ENCODE assay signal across 8 cellular contexts in genomic region chr6:49551126-49551865, GRCh38. TPM values are rescaled to one million over a fixed set of nuclear protein-coding genes. Genes with fewer than 3 reads are reported as not detected.
DNase-seq lines count a peak whose midpoint lies in the region; ATAC-seq and TF ChIP-seq lines count a peak whose summit lies in the region.

No MANE protein-coding gene starts in this region.

- DNase-seq in activated T-cell treated with anti-CD3 and anti-CD28 coated beads, Interleukin-2, amount 50 U/mL, for 4 hours, result no peak
- DNase-seq in activated T-cell treated with anti-CD3 and anti-CD28 coated beads, Interleukin-2, amount 50 U/mL, for 1 hour, result no peak
- DNase-seq in NCI-H510A (lab: John Stamatoyannopoulos, UW) (peak; percentile 9), mammary epithelial cell (no peak), left lung (peak; percentile 34 to 79), thoracic aorta (ENCODE audit: low spot score) (no peak), epidermal melanocyte (ENCODE audit: insufficient read length, low spot score) (no peak)

- H3K27ac ChIP-seq in mammary epithelial cell (ENCODE audit: insufficient read depth, low read depth, low read length) (peak overlapping the region; percentile 69), left lung (peak overlapping the region in 1 of 2 donors; percentile 37), thoracic aorta (no peak overlapping the region)

- 0% methylated on average over 20 of the region's 35 CpGs for WGBS in mammary epithelial cell (ENCODE audit: low coverage, missing lambda C conversion rate)

- peaks cover 15% of the 10 kb centered on the region for H3K4me1 Mint-ChIP-seq in activated T-cell treated with anti-CD3 and anti-CD28 coated beads, Interleukin-2, amount 50 U/mL, for 4 hours (ENCODE audit: low read depth)

- H3K27me3 ChIP-seq in mammary epithelial cell (ENCODE audit: insufficient read depth, low read length) (no peaks in the 10 kb centered on the region), left lung (peaks cover 13 to 49% of the 10 kb centered on the region in 2 donors), thoracic aorta (replicated peaks; ENCODE audit: insufficient read depth) (no peaks in the 10 kb centered on the region)

- TF ChIP-seq CTCF in mammary epithelial cell (conservative IDR thresholded peaks at IDR 0.05 in 1 of 2, IDR thresholded peaks at IDR 0.05 in 1 of 2; ENCODE audit: extremely low read depth in 1 of 2, insufficient read depth in 1 of 2, low read depth in 1 of 2, low read length in 2 of 2) (no peak), left lung (IDR thresholded peaks at IDR 0.05) (no peak), thoracic aorta (IDR thresholded peaks at IDR 0.05) (no peak)

- ATAC-seq in activated T-cell treated with anti-CD3 and anti-CD28 coated beads, Interleukin-2, amount 50 U/mL, for 4 hours, result peak; percentile 38 to 66
- peak; percentile 37 for ATAC-seq in HG02610 (IDR thresholded peaks at IDR 0.05; ENCODE audit: unreplicated experiment)
- ATAC-seq in left lung, result peak; percentile 70
- no peak for ATAC-seq in thoracic aorta (ENCODE audit: insufficient number of reproducible peaks, low FRiP score, low read depth)

- in situ Hi-C loops in mammary epithelial cell (cut with MboI; ENCODE audit: low sequenced_read_pairs in 2 of 2), result loop anchor here in 1 of 2 donors (10.0 kb wide), 1 partner anchor 54 kb away; no protein-coding TSS in a partner anchor

- peaks cover 52% of the 10 kb centered on the region for H3K79me2 ChIP-seq in mammary epithelial cell (ENCODE audit: insufficient read depth, low read length)

- no peaks in the 10 kb centered on the region for H3K9me3 Mint-ChIP-seq in activated T-cell treated with anti-CD3 and anti-CD28 coated beads, Interleukin-2, amount 50 U/mL, for 4 hours

- intact Hi-C loops in mammary epithelial cell (cut with micrococcal nuclease), result loop anchor here (1.0 to 5.0 kb wide), 2 partner anchors 19 to 1764 kb away; no protein-coding TSS in a partner anchor
- intact Hi-C loops in left lung (cut with DNase I), result no loop called here

- TSS peak; percentile 21 for BruUV-seq in mammary epithelial cell (replicated peaks; lab: Mats Ljungman, UMichigan)

- H2AFZ ChIP-seq in mammary epithelial cell (ENCODE audit: low read depth, low read length), result peak overlapping the region; percentile 92

- H3K36me3 ChIP-seq in mammary epithelial cell (ENCODE audit: insufficient read depth, low read length), result peaks cover 1% of the 10 kb centered on the region
- no peaks in the 10 kb centered on the region for H3K36me3 ChIP-seq in left lung
- H3K36me3 ChIP-seq in thoracic aorta, result no peaks in the 10 kb centered on the region

- peaks cover 18% of the 10 kb centered on the region for H3K4me1 ChIP-seq in mammary epithelial cell (ENCODE audit: insufficient read depth, low read length)
- peaks cover 0 to 18% of the 10 kb centered on the region in 2 donors for H3K4me1 ChIP-seq in left lung
- H3K4me1 ChIP-seq in thoracic aorta (ENCODE audit: control insufficient read depth in 1 of 2, low read depth in 2 of 2), result peaks cover 3 to 16% of the 10 kb centered on the region in 2 donors

- peak overlapping the region; percentile 79 for H3K9ac ChIP-seq in mammary epithelial cell (ENCODE audit: insufficient read depth, low read length)

- no peaks in the 10 kb centered on the region for H4K20me1 ChIP-seq in mammary epithelial cell (ENCODE audit: insufficient read depth, low read length)

- H3K9me3 ChIP-seq in mammary epithelial cell (replicated peaks; ENCODE audit: insufficient read depth, low read length) (no peaks in the 10 kb centered on the region), left lung (no peaks in the 10 kb centered on the region), thoracic aorta (no peaks in the 10 kb centered on the region)

- CTCF ChIA-PET in mammary epithelial cell (lab: Charles Lee; ENCODE audit: low non-redundant PET), result interaction anchor here (1.1 kb wide), 1 partner anchor 19 kb away, joined by 21 read pairs; no protein-coding TSS in a partner anchor

- H3K36me3 Mint-ChIP-seq in activated T-cell treated with anti-CD3 and anti-CD28 coated beads, Interleukin-2, amount 50 U/mL, for 4 hours (ENCODE audit: insufficient read depth), result no peaks in the 10 kb centered on the region

- dilution Hi-C loops in mammary epithelial cell (cut with HindIII; ENCODE audit: low sequenced_read_pairs), result no loop called here

- peaks cover 34% of the 10 kb centered on the region for H3K27me3 Mint-ChIP-seq in activated T-cell treated with anti-CD3 and anti-CD28 coated beads, Interleukin-2, amount 50 U/mL, for 4 hours (ENCODE audit: low read depth)

- peak overlapping the region; percentile 79 for H3K4me2 ChIP-seq in mammary epithelial cell (ENCODE audit: insufficient read depth, low read depth, low read length)

- H3K4me3 Mint-ChIP-seq in activated T-cell treated with anti-CD3 and anti-CD28 coated beads, Interleukin-2, amount 50 U/mL, for 4 hours, result peak overlapping the region; percentile 61

- H3K4me3 ChIP-seq in mammary epithelial cell (replicated peaks in 1 of 3; ENCODE audit: insufficient read depth in 1 of 3, low read depth in 2 of 3, low read length in 3 of 3) (peak overlapping the region; percentile 88 to 93 (median 89)), left lung (peak overlapping the region; percentile 29 to 40), thoracic aorta (peak overlapping the region; percentile 65)

RNA-seq across cellular contexts. Expression of gene C6orf141, which starts 0.8 kb away (rescaled TPM):
- total RNA-seq in activated T-cell treated with anti-CD3 and anti-CD28 coated beads, Interleukin-2, amount 50 U/mL, for 4 hours, result under 1 TPM in 1 of 3 donors, not detected in 2; 0.25 TPM
- 10 to 100 TPM; 22.7 to 39.8 TPM for total RNA-seq in mammary epithelial cell
- polyA plus RNA-seq in mammary epithelial cell, result 12.1 TPM
- polyA minus RNA-seq in mammary epithelial cell, result 5.4 TPM
- 1 to 10 TPM; 7.0 to 10.0 TPM for total RNA-seq in left lung
- under 1 TPM; 0.42 to 0.54 TPM for total RNA-seq in thoracic aorta

RNA-seq across cellular contexts. Expression of gene GLYATL3, which starts 51.6 kb away (rescaled TPM):
- total RNA-seq in activated T-cell treated with anti-CD3 and anti-CD28 coated beads, Interleukin-2, amount 50 U/mL, for 4 hours, result not detected
- total RNA-seq in mammary epithelial cell, result not detected
- polyA plus RNA-seq in mammary epithelial cell, result not detected
- polyA minus RNA-seq in mammary epithelial cell, result not detected
- total RNA-seq in left lung, result not detected
- not detected for total RNA-seq in thoracic aorta

Comparison
In these comparisons a context has a peak if more than half of its experiments do, and no peak if none do; other contexts are left out.
1. DNase-seq: peak in NCI-H510A (single experiment) and left lung (2 of 2); none in activated T-cell treated with anti-CD3 and anti-CD28 coated beads, Interleukin-2, amount 50 U/mL, for 4 hours (single experiment), activated T-cell treated with anti-CD3 and anti-CD28 coated beads, Interleukin-2, amount 50 U/mL, for 1 hour (single experiment), mammary epithelial cell (single experiment), thoracic aorta (single experiment) and epidermal melanocyte (single experiment).
2. H3K4me3 ChIP-seq: peak in every context shown above with its lines; median percentile 89 in mammary epithelial cell; 65 in thoracic aorta; 34 in left lung.
3. RNA of gene C6orf141, which starts 0.8 kb away (total RNA-seq): 22.7 to 39.8 TPM in mammary epithelial cell and 7.0 to 10.0 TPM in left lung; 0.42 to 0.54 TPM in thoracic aorta and 0.25 TPM in activated T-cell treated with anti-CD3 and anti-CD28 coated beads, Interleukin-2, amount 50 U/mL, for 4 hours; every median in the first group is over 4 times any median in the second.